ENCODE assay signal across 8 cellular contexts in genomic region chr14:28751467-28752058, GRCh38. TPM values are rescaled to one million over a fixed set of nuclear protein-coding genes. Genes with fewer than 3 reads are reported as not detected.
DNase-seq lines count a peak whose midpoint lies in the region; ATAC-seq and TF ChIP-seq lines count a peak whose summit lies in the region.

No MANE protein-coding gene starts in this region.

- H3K36me3 Mint-ChIP-seq in WTC11, result peaks cover 3% of the 10 kb centered on the region

- intact Hi-C loops in left ventricle myocardium inferior (cut with micrococcal nuclease), result loop anchor here (10.0 kb wide), 1 partner anchor 783 kb away; no protein-coding TSS in a partner anchor
- intact Hi-C loops in cardiac septum (cut with DNase I), result loop anchor here (5.0 to 10.0 kb wide), 3 partner anchors 473 to 1463 kb away; no protein-coding TSS in a partner anchor

- no peaks in the 10 kb centered on the region for H3K36me3 ChIP-seq in left ventricle myocardium inferior

- H3K4me3 ChIP-seq in left ventricle myocardium inferior, result no peak overlapping the region

- TF ChIP-seq CTCF in left ventricle myocardium inferior (IDR thresholded peaks at IDR 0.05; ENCODE audit: borderline replicate concordance) (peak; percentile 50), WTC11 (IDR thresholded peaks at IDR 0.05) (no peak; the same call in 1 of the 2 replicates)

- peaks cover 10% of the 10 kb centered on the region for H3K9me3 Mint-ChIP-seq in WTC11

- H3K4me3 Mint-ChIP-seq in WTC11, result no peak overlapping the region

- peaks cover 35% of the 10 kb centered on the region for H3K27me3 Mint-ChIP-seq in WTC11 (ENCODE audit: low read depth)

- DNase-seq in left ventricle myocardium inferior, result no peak
- DNase-seq in cardiac septum (ENCODE audit: low spot score), result no peak
- DNase-seq in NCI-H187 (lab: John Stamatoyannopoulos, UW), result peak; percentile 68 to 76
- DNase-seq in WTC11 (ENCODE audit: low spot score), result peak; percentile 50
- DNase-seq in kidney glomerular epithelial cell (lab: John Stamatoyannopoulos, UW), result peak; percentile 51
- DNase-seq in activated gamma-delta T cell (lab: John Stamatoyannopoulos, UW), result no peak
- no peak for DNase-seq in GDM1 (lab: John Stamatoyannopoulos, UW)

- POLR2A ChIA-PET in WTC11 (lab: Charles Lee), result interaction anchor here (0.6 kb wide), 1 partner anchor 19 kb away, joined by 3 read pairs; no protein-coding TSS in a partner anchor

- no peak overlapping the region for H3K27ac Mint-ChIP-seq in WTC11

- H3K4me1 ChIP-seq in left ventricle myocardium inferior, result no peaks in the 10 kb centered on the region

- H3K27me3 ChIP-seq in left ventricle myocardium inferior (ENCODE audit: low read depth), result peaks cover 75% of the 10 kb centered on the region

- H3K9me3 ChIP-seq in left ventricle myocardium inferior (replicated peaks), result peaks cover 12% of the 10 kb centered on the region

- H3K27ac ChIP-seq in left ventricle myocardium inferior (replicated peaks), result no peak overlapping the region

- H3K4me1 Mint-ChIP-seq in WTC11, result peaks cover 18% of the 10 kb centered on the region

- ATAC-seq in HG02571 (IDR thresholded peaks at IDR 0.05; ENCODE audit: unreplicated experiment), result peak; percentile 70
- ATAC-seq in WTC11, result peak; percentile 98

- CTCF ChIA-PET in WTC11 (lab: Charles Lee), result interaction anchor here (0.6 to 1.5 kb wide), 25 partner anchors 8 to 1519 kb away, joined by 3 to 20 read pairs (median 3); no protein-coding TSS in a partner anchor

TF ChIP-seq in WTC11, 78 proteins besides CTCF, POLR2A, EP300 and RAD21:
- TF ChIP-seq RELA (CRISPR knock-in tag; IDR thresholded peaks at IDR 0.05; ENCODE audit: borderline replicate concordance) (no peak), NFATC4 (CRISPR knock-in tag; IDR thresholded peaks at IDR 0.05) (no peak), E2F1 (CRISPR knock-in tag; IDR thresholded peaks at IDR 0.05) (no peak), TEAD4 (CRISPR knock-in tag; IDR thresholded peaks at IDR 0.05) (no peak), ZMAT4 (CRISPR knock-in tag; IDR thresholded peaks at IDR 0.05) (no peak), ZNF512 (CRISPR knock-in tag; IDR thresholded peaks at IDR 0.05; ENCODE audit: borderline replicate concordance) (no peak), SMAD3 (CRISPR knock-in tag; IDR thresholded peaks at IDR 0.05; ENCODE audit: borderline replicate concordance) (no peak)

RNA-seq across cellular contexts. Expression of gene FOXG1, which starts 15.0 kb away (rescaled TPM):
- total RNA-seq in left ventricle myocardium inferior (not detected), cardiac septum (not detected), WTC11 (2021) (0.09 to 0.18 TPM (median 0.16 TPM) in 3 replicates)

Comparison
In these comparisons a context has a peak if more than half of its experiments do, and no peak if none do; other contexts are left out.
1. DNase-seq: peak in NCI-H187 (2 of 2), WTC11 (single experiment) and kidney glomerular epithelial cell (single experiment); none in left ventricle myocardium inferior (single experiment), cardiac septum (single experiment), activated gamma-delta T cell (single experiment) and GDM1 (single experiment).